Comparison of ENCODE assay signal across 13 cellular contexts in the genomic region with DNA sequence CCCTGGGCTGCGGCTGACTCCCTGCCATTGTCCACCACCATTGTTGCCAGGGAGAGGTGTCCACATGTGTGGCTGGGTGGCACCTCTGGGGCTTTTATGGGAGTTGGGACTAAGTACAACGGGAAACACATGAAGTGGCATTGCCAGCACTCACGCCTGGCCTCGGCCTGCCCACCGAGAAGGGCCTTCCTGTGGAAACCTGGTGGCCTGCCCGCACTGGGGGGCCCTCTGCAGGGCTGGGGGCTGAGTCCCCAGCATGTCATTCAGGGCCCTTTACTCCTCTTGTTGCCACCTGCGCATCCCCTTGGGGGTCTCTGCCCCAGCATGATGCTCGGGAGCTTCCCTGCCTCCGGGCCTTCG. TPM values are rescaled to one million over a fixed set of nuclear protein-coding genes. Genes with fewer than 3 reads are reported as not detected.
DNase-seq lines count a peak whose midpoint lies in the region; ATAC-seq and TF ChIP-seq lines count a peak whose summit lies in the region.
"Had no signal": no experiment of that assay in that cellular context is flagged by ENCODE, and none has a peak within 500 bp of the region (broad histone marks: within the 10 kb centered on the region; RNA-seq: fewer than 3 reads in every experiment).

No MANE protein-coding gene starts in this region.

- peak overlapping the region; percentile 92 for H3K27ac ChIP-seq in KMS-11
- H3K27ac ChIP-seq: neural progenitor cell had no signal

- DNase-seq in activated CD8-positive, alpha-beta memory T cell treated with anti-CD3 and anti-CD28 coated beads, Interleukin-2, amount 10 ng/mL, durations not matched to agents 7 days and 5 days = no peak
- no peak for DNase-seq in activated CD8-positive, alpha-beta memory T cell treated with anti-CD3 and anti-CD28 coated beads for 24 hours
- DNase-seq in activated naive CD8-positive, alpha-beta T cell treated with anti-CD3 and anti-CD28 coated beads, Interleukin-2, amount 50 U/mL, for 24 hours = no peak
- no peak for DNase-seq in stimulated activated effector memory CD8-positive, alpha-beta T cell treated with anti-CD3 and anti-CD28 coated beads, Interleukin-12 subunit alpha, Interleukin-12 subunit beta, amount 100 ng/mL, for 72 hours (ENCODE audit: low spot score in 2 of 2)
- DNase-seq in amygdala (lab: John Stamatoyannopoulos, UW) = no peak
- no peak for DNase-seq in GF-D8 (lab: John Stamatoyannopoulos, UW)
- DNase-seq: DMS79 treated with DMSO at 0.1 percent for 48 hours had no signal

- CTCF ChIA-PET in activated CD8-positive, alpha-beta memory T cell treated with anti-CD3 and anti-CD28 coated beads, Interleukin-2, amount 10 ng/mL, durations not matched to agents 7 days and 5 days (lab: Charles Lee) = interaction anchor here (0.7 to 17.9 kb wide), 17 partner anchors 9 to 133 kb away, joined by 3 to 338 read pairs (median 6); partner anchors contain the start of gene RUNX3

- H3K27ac Mint-ChIP-seq in activated CD8-positive, alpha-beta memory T cell treated with anti-CD3 and anti-CD28 coated beads, Interleukin-2, amount 10 ng/mL, durations not matched to agents 7 days and 5 days = peak overlapping the region; percentile 92
- peak overlapping the region; percentile 95 for H3K27ac Mint-ChIP-seq in activated naive CD8-positive, alpha-beta T cell treated with anti-CD3 and anti-CD28 coated beads, Interleukin-2, amount 50 U/mL, for 24 hours
- H3K27ac Mint-ChIP-seq in stimulated activated effector memory CD8-positive, alpha-beta T cell treated with anti-CD3 and anti-CD28 coated beads, Interleukin-12 subunit alpha, Interleukin-12 subunit beta, amount 100 ng/mL, for 72 hours = peak overlapping the region; percentile 97
- H3K27ac Mint-ChIP-seq: neural progenitor cell had no signal

- peak overlapping the region; percentile 89 for H3K4me3 Mint-ChIP-seq in activated CD8-positive, alpha-beta memory T cell treated with anti-CD3 and anti-CD28 coated beads, Interleukin-2, amount 10 ng/mL, durations not matched to agents 7 days and 5 days
- peak overlapping the region; percentile 95 for H3K4me3 Mint-ChIP-seq in activated naive CD8-positive, alpha-beta T cell treated with anti-CD3 and anti-CD28 coated beads, Interleukin-2, amount 50 U/mL, for 24 hours
- peak overlapping the region; percentile 73 for H3K4me3 Mint-ChIP-seq in stimulated activated effector memory CD8-positive, alpha-beta T cell treated with anti-CD3 and anti-CD28 coated beads, Interleukin-12 subunit alpha, Interleukin-12 subunit beta, amount 100 ng/mL, for 72 hours
- H3K4me3 Mint-ChIP-seq: neural progenitor cell had no signal

- no peaks in the 10 kb centered on the region for H3K36me3 ChIP-seq in KMS-11 (ENCODE audit: insufficient read depth)
- H3K36me3 ChIP-seq: heart left ventricle, left lung, neural progenitor cell had no signal

- TF ChIP-seq CTCF in KMS-11 (conservative IDR thresholded peaks at IDR 0.05; ENCODE audit: low read depth, low read length) = no peak

- no peaks in the 10 kb centered on the region for H3K27me3 Mint-ChIP-seq in activated CD8-positive, alpha-beta memory T cell treated with anti-CD3 and anti-CD28 coated beads, Interleukin-2, amount 10 ng/mL, durations not matched to agents 7 days and 5 days
- H3K27me3 Mint-ChIP-seq in activated naive CD8-positive, alpha-beta T cell treated with anti-CD3 and anti-CD28 coated beads, Interleukin-2, amount 50 U/mL, for 24 hours = peaks cover 3% of the 10 kb centered on the region

- no peaks in the 10 kb centered on the region for H3K27me3 ChIP-seq in KMS-11 (ENCODE audit: insufficient read depth, low read depth)
- H3K27me3 ChIP-seq: neural progenitor cell had no signal

- peaks cover 35% of the 10 kb centered on the region for H3K4me1 ChIP-seq in KMS-11 (ENCODE audit: low read depth, poor library complexity, severe bottlenecking)

- H3K4me3 ChIP-seq in KMS-11 (IDR thresholded peaks at IDR 0.05; ENCODE audit: insufficient read depth, low read depth, low read length) = peak overlapping the region; percentile 28
- H3K4me3 ChIP-seq: left lung, neural progenitor cell had no signal

- H2AFZ ChIP-seq in KMS-11 (ENCODE audit: low read depth) = peak overlapping the region; percentile 64; the same call in 1 of the 2 replicates
- H2AFZ ChIP-seq: neural progenitor cell had no signal

- H4K20me1 ChIP-seq in KMS-11 (ENCODE audit: insufficient read depth) = no peaks in the 10 kb centered on the region

- peak overlapping the region; percentile 82 for H3K4me2 ChIP-seq in KMS-11
- H3K4me2 ChIP-seq: neural progenitor cell had no signal

- H3K36me3 Mint-ChIP-seq in activated CD8-positive, alpha-beta memory T cell treated with anti-CD3 and anti-CD28 coated beads, Interleukin-2, amount 10 ng/mL, durations not matched to agents 7 days and 5 days = peaks cover 43% of the 10 kb centered on the region
- H3K36me3 Mint-ChIP-seq in activated naive CD8-positive, alpha-beta T cell treated with anti-CD3 and anti-CD28 coated beads, Interleukin-2, amount 50 U/mL, for 24 hours (ENCODE audit: low read depth) = peaks cover 46% of the 10 kb centered on the region
- H3K36me3 Mint-ChIP-seq in stimulated activated effector memory CD8-positive, alpha-beta T cell treated with anti-CD3 and anti-CD28 coated beads, Interleukin-12 subunit alpha, Interleukin-12 subunit beta, amount 100 ng/mL, for 72 hours = peaks cover 69% of the 10 kb centered on the region
- H3K36me3 Mint-ChIP-seq: neural progenitor cell had no signal

- no peak for ATAC-seq in activated CD8-positive, alpha-beta memory T cell treated with anti-CD3 and anti-CD28 coated beads, Interleukin-2, amount 10 ng/mL, durations not matched to agents 7 days and 5 days
- ATAC-seq in activated naive CD8-positive, alpha-beta T cell treated with anti-CD3 and anti-CD28 coated beads, Interleukin-2, amount 50 U/mL, for 24 hours = no peak
- ATAC-seq in stimulated activated effector memory CD8-positive, alpha-beta T cell treated with anti-CD3 and anti-CD28 coated beads, Interleukin-12 subunit alpha, Interleukin-12 subunit beta, amount 100 ng/mL, for 72 hours = peak; percentile 0
- no peak for ATAC-seq in esophagus mucosa

- peak overlapping the region; percentile 73 for H3K9ac ChIP-seq in KMS-11
- H3K9ac ChIP-seq: neural progenitor cell had no signal

- no peaks in the 10 kb centered on the region for H3K79me2 ChIP-seq in KMS-11 (ENCODE audit: insufficient read depth, low read depth)

- H3K4me1 Mint-ChIP-seq in activated CD8-positive, alpha-beta memory T cell treated with anti-CD3 and anti-CD28 coated beads, Interleukin-2, amount 10 ng/mL, durations not matched to agents 7 days and 5 days = peaks cover 56% of the 10 kb centered on the region
- peaks cover 75% of the 10 kb centered on the region for H3K4me1 Mint-ChIP-seq in activated naive CD8-positive, alpha-beta T cell treated with anti-CD3 and anti-CD28 coated beads, Interleukin-2, amount 50 U/mL, for 24 hours
- H3K4me1 Mint-ChIP-seq in stimulated activated effector memory CD8-positive, alpha-beta T cell treated with anti-CD3 and anti-CD28 coated beads, Interleukin-12 subunit alpha, Interleukin-12 subunit beta, amount 100 ng/mL, for 72 hours = peaks cover 88% of the 10 kb centered on the region

- H3K9me3 Mint-ChIP-seq in activated CD8-positive, alpha-beta memory T cell treated with anti-CD3 and anti-CD28 coated beads, Interleukin-2, amount 10 ng/mL, durations not matched to agents 7 days and 5 days (ENCODE audit: low read depth) = no peaks in the 10 kb centered on the region
- no peaks in the 10 kb centered on the region for H3K9me3 Mint-ChIP-seq in activated naive CD8-positive, alpha-beta T cell treated with anti-CD3 and anti-CD28 coated beads, Interleukin-2, amount 50 U/mL, for 24 hours
- no peaks in the 10 kb centered on the region for H3K9me3 Mint-ChIP-seq in stimulated activated effector memory CD8-positive, alpha-beta T cell treated with anti-CD3 and anti-CD28 coated beads, Interleukin-12 subunit alpha, Interleukin-12 subunit beta, amount 100 ng/mL, for 72 hours
- H3K9me3 Mint-ChIP-seq: neural progenitor cell had no signal

RNA-seq across cellular contexts. Expression of gene RUNX3, which starts 35.5 kb away (rescaled TPM):
- 100 to 1,000 TPM; 224 to 246 TPM for total RNA-seq in activated CD8-positive, alpha-beta memory T cell treated with anti-CD3 and anti-CD28 coated beads, Interleukin-2, amount 10 ng/mL, durations not matched to agents 7 days and 5 days
- 1.6 TPM for total RNA-seq in esophagus mucosa
- total RNA-seq: endothelial cell of umbilical vein had no signal

Comparison
In these comparisons a context has a peak if more than half of its experiments do, and no peak if none do; other contexts are left out.
1. RNA of gene RUNX3, which starts 35.5 kb away (total RNA-seq): 224 to 246 TPM in activated CD8-positive, alpha-beta memory T cell treated with anti-CD3 and anti-CD28 coated beads, Interleukin-2, amount 10 ng/mL, durations not matched to agents 7 days and 5 days; 1.6 TPM in esophagus mucosa (single experiment); every median in the first group is over 10 times any median in the second.
2. Peak in every context shown above with its lines, with median percentiles within 50 percentile points of each other: H3K27ac Mint-ChIP-seq and H3K4me3 Mint-ChIP-seq.